ENCODE assay signal across 1 cellular context in the genomic region with DNA sequence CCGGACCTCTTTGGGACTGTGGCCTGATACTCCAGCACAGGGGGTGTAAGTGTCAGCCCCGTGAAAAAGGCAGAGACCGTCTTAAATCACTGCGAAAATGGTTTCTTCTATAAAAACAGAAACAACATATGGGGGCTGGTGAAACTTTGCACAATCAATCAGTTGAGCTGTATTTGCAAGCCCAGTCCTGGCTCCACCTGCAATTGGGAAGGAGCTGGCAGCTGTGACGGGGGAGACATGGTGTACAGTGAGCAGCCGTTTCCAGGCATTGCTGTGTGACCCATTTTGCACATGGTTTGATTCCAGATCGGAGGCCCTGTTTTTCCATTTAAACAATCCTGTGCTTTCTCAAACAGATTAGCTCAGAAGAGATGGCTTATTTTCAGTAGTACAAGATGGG.
TF ChIP-seq lines count a peak whose summit lies in the region.

No MANE protein-coding gene starts in this region.

TF ChIP-seq in SK-N-SH treated with all-trans-retinoic acid at 6 μM for 48 hours, 23 proteins besides CTCF, POLR2A, EP300 and RAD21 (continued from another document):
- TF ChIP-seq, protein P1, sequence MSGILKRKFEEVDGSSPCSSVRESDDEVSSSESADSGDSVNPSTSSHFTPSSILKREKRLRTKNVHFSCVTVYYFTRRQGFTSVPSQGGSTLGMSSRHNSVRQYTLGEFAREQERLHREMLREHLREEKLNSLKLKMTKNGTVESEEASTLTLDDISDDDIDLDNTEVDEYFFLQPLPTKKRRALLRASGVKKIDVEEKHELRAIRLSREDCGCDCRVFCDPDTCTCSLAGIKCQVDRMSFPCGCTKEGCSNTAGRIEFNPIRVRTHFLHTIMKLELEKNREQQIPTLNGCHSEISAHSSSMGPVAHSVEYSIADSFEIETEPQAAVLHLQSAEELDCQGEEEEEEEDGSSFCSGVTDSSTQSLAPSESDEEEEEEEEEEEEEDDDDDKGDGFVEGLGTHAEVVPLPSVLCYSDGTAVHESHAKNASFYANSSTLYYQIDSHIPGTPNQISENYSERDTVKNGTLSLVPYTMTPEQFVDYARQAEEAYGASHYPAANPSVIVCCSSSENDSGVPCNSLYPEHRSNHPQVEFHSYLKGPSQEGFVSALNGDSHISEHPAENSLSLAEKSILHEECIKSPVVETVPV (CRISPR knock-in tag; IDR thresholded peaks at IDR 0.05), result no peak
- TF ChIP-seq BACH2 (CRISPR knock-in tag; IDR thresholded peaks at IDR 0.05; ENCODE audit: borderline replicate concordance) (no peak), ZNF565 (CRISPR knock-in tag; conservative IDR thresholded peaks at IDR 0.05; ENCODE audit: low read depth) (no peak), ZC3H10 (CRISPR knock-in tag; IDR thresholded peaks at IDR 0.05) (no peak), TOX (CRISPR knock-in tag; IDR thresholded peaks at IDR 0.05; ENCODE audit: borderline replicate concordance) (no peak), ZFP3 (CRISPR knock-in tag; IDR thresholded peaks at IDR 0.05) (no peak)
